8 cellular contexts compared by ENCODE assay signal in the genomic region with DNA sequence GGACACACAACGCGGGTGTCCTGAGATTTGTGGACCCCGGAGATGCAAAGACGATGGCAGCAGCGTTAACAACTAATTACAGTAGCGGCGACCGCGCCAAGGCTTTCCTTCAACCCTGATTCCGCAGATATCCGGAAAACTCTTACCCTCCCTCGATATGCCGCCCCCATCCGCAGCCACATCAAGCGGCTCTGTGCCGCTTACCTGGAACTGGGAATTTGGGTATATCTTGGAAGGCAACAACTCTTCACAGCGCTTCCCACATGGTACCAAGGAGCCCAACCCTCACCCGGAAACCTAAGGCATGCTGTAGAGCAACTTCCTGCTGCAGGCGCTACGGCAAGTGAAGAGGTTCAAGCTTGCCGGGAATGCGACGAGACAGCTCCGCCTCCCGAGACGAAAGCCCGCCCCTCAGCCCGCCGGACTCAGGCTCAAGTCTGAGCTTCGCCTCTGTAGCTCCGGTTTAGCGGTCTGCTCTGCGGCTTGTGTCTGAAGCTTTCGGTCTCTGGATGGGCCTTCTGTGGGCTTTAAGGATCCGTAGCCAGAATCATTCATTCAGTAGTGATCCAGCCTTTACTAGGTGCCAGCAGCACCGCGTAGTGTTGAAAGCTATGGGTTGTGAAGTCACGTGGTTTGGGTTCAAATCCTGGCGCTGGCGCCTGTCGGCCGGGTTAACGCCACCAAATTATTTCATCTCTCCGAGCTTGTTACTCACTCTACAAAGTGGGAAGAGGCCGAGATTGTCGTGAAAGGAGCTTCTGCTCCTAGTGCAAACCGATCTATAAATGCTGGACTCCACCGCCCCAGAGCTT. TPM values are rescaled to one million over a fixed set of nuclear protein-coding genes. Genes with fewer than 3 reads are reported as not detected.
DNase-seq lines count a peak whose midpoint lies in the region; ATAC-seq and TF ChIP-seq lines count a peak whose summit lies in the region.

Gene HEATR1, minus strand, starts transcription at position 299 of the 812 bp plus-strand sequence. CDS start 421 bp downstream, outside the sequence.

- POLR2A ChIA-PET in activated B cell treated with CpG ODN at 0.5 μM for 24 hours (lab: Charles Lee), result interaction anchor here (0.6 to 1.7 kb wide), 8 partner anchors 12 to 1599 kb away, joined by 3 to 8 read pairs (median 4); partner anchors contain the start of genes LGALS8 and MTR

- H3K27me3 ChIP-seq in spleen (replicated peaks in 1 of 7), result peaks cover 0 to 25% (median 6%) of the 10 kb centered on the region in 7 donors

- peak within 1 kb of the TSS in 7 of 8 donors; percentile 68 to 89 (median 84) for H3K27ac ChIP-seq in spleen

- peaks cover 0 to 35% (median 23%) of the 10 kb centered on the region in 6 donors for H3K36me3 ChIP-seq in spleen

- no peaks in the 10 kb centered on the region for H3K9me3 ChIP-seq in spleen

- intact Hi-C loops in activated B cell treated with CpG ODN at 0.5 μM for 24 hours (cut with micrococcal nuclease) (loop anchor here (1.0 to 10.0 kb wide), 6 partner anchors 80 to 1100 kb away; partner anchors contain the start of genes ACTN2, B3GALNT2 and MTR), spleen (cut with DNase I; ENCODE audit: low total_unique reads) (no loop called here)

- in situ Hi-C loops in GM18951 (cut with MboI; ENCODE audit: low sequenced_read_pairs, unreplicated experiment), result no loop called here

- H3K9me3 Mint-ChIP-seq in activated B cell treated with CpG ODN at 0.5 μM for 24 hours, result no peaks in the 10 kb centered on the region

- H3K36me3 Mint-ChIP-seq in activated B cell treated with CpG ODN at 0.5 μM for 24 hours (ENCODE audit: low read depth), result peaks cover 36% of the 10 kb centered on the region

- H3K4me3 Mint-ChIP-seq in activated B cell treated with CpG ODN at 0.5 μM for 24 hours, result peak within 1 kb of the TSS; percentile 98

- peaks cover 11 to 40% (median 25%) of the 10 kb centered on the region in 6 donors for H3K4me1 ChIP-seq in spleen

- DNase-seq in AG08395 (ENCODE audit: low spot score), result peak; percentile 95
- peak; percentile 94 for DNase-seq in NCI-H345 (lab: John Stamatoyannopoulos, UW)
- DNase-seq in activated B cell treated with CpG ODN at 0.5 μM for 24 hours, result peak; percentile 85
- DNase-seq in central memory CD4-positive, alpha-beta T cell, result peak; percentile 83
- peak; percentile 97 for DNase-seq in inferior parietal cortex (ENCODE audit: extremely low spot score)
- DNase-seq in spleen, result peak; percentile 97

- H3K27me3 Mint-ChIP-seq in activated B cell treated with CpG ODN at 0.5 μM for 24 hours, result peaks cover 8% of the 10 kb centered on the region

- ATAC-seq in HG03196 (IDR thresholded peaks at IDR 0.05; ENCODE audit: unreplicated experiment) (peak; percentile 98), activated B cell treated with CpG ODN at 0.5 μM for 24 hours (ENCODE audit: low read depth) (peak; percentile 95)

- peak within 1 kb of the TSS; percentile 63 to 98 (median 90) for H3K4me3 ChIP-seq in spleen

- H3K4me1 Mint-ChIP-seq in activated B cell treated with CpG ODN at 0.5 μM for 24 hours, result peaks cover 26% of the 10 kb centered on the region

- CTCF ChIA-PET in activated B cell treated with CpG ODN at 0.5 μM for 24 hours (lab: Charles Lee), result interaction anchor here (0.6 to 1.5 kb wide), 3 partner anchors 52 to 226 kb away, joined by 3 to 4 read pairs (median 3); partner anchors contain the start of gene MTR

- WGBS in spleen, 5 donors, result 1 to 2% (median 2%) methylated on average over 42 to 48 of the region's 48 CpGs

- TF ChIP-seq CTCF in activated B cell treated with CpG ODN at 0.5 μM for 24 hours (IDR thresholded peaks at IDR 0.05), result no peak
- TF ChIP-seq CTCF in spleen (IDR thresholded peaks at IDR 0.05 in 8 of 11, conservative IDR thresholded peaks at IDR 0.05 in 3 of 11), result peak in 1 of 11 experiments; percentile 25

- TF ChIP-seq POLR2A in GM18951 (IDR thresholded peaks at IDR 0.05; ENCODE audit: extremely low read depth, insufficient read depth, insufficient read length), result peak; percentile 81
- TF ChIP-seq POLR2A in spleen (IDR thresholded peaks at IDR 0.05), result peak in 2 of 3 donors; percentile 11 to 50

- peak within 1 kb of the TSS; percentile 89 for H3K27ac Mint-ChIP-seq in activated B cell treated with CpG ODN at 0.5 μM for 24 hours

RNA-seq across cellular contexts. Expression of gene HEATR1, which starts in this region (rescaled TPM):
- total RNA-seq in activated B cell treated with CpG ODN at 0.5 μM for 24 hours (69.3 and 78.5 TPM in 2 replicates), spleen (10 to 100 TPM; 26.9 to 51.4 (median 35.3) TPM)
- polyA plus RNA-seq in spleen, result 1 to 10 TPM; 5.0 to 5.8 (median 5.4) TPM

Comparison
In these comparisons a context has a peak if more than half of its experiments do, and no peak if none do; other contexts are left out.
1. Peak in every context shown above with its lines: DNase-seq, ATAC-seq, H3K4me3 ChIP-seq and H3K27ac ChIP-seq.